Comparison of ENCODE assay signal across 1 cellular context in genomic region chr2:105339414-105339813, GRCh38.
TF ChIP-seq lines count a peak whose summit lies in the region.

No MANE protein-coding gene starts in this region.

TF ChIP-seq in GM12878, 131 proteins besides CTCF, POLR2A, EP300 and RAD21:
- TF ChIP-seq RELA (IDR thresholded peaks at IDR 0.05; ENCODE audit: borderline replicate concordance, partially characterized antibody) (no peak), ZNF384 (IDR thresholded peaks at IDR 0.05; ENCODE audit: borderline replicate concordance, low read depth, low read length) (no peak), SKIL (IDR thresholded peaks at IDR 0.05; ENCODE audit: low read depth, poor library complexity, severe bottlenecking) (no peak), IRF5 (IDR thresholded peaks at IDR 0.05; ENCODE audit: borderline replicate concordance) (no peak)
TF ChIP-seq in GM12878: peak in this region for 0.
